In genomic region chr21:14215971-14216621, GRCh38 we compare ENCODE assay signal across 9 cellular contexts. TPM values are rescaled to one million over a fixed set of nuclear protein-coding genes. Genes with fewer than 3 reads are reported as not detected.
DNase-seq lines count a peak whose midpoint lies in the region; ATAC-seq, FAIRE-seq and TF ChIP-seq lines count a peak whose summit lies in the region.
"Had no signal": no experiment of that assay in that cellular context is flagged by ENCODE, and none has a peak within 500 bp of the region (broad histone marks: within the 10 kb centered on the region; RNA-seq: fewer than 3 reads in every experiment).

TSS of gene RBM11 (plus strand) at chr21:14216157. CDS start at chr21:14216187, 30 bp downstream.

- DNase-seq in NCI-H2029 (lab: John Stamatoyannopoulos, UW): peak; percentile 61
- no peak for DNase-seq in NCI-H2029 treated with DMSO at 0.1 percent for 48 hours (lab: John Stamatoyannopoulos, UW)
- DNase-seq in NCI-H510A treated with DMSO at 0.1 percent for 48 hours (lab: John Stamatoyannopoulos, UW): peak; percentile 53
- DNase-seq in activated CD8-positive, alpha-beta memory T cell treated with anti-CD3 and anti-CD28 coated beads for 1 hour (ENCODE audit: extremely low read depth in 1 of 2, low read depth in 1 of 2): peak; percentile 43 to 68
- peak; percentile 58 to 93 for DNase-seq in H1 (ENCODE audit: low read depth in 1 of 2, low spot score in 2 of 2)
- peak; percentile 89 for DNase-seq in mesenteric fat pad (ENCODE audit: low spot score)
- peak; percentile 51 for DNase-seq in stimulated activated CD8-positive, alpha-beta memory T cell treated with anti-CD3 and anti-CD28 coated beads, Interleukin-12 subunit alpha, Interleukin-12 subunit beta, amount 100 ng/mL, for 24 hours (ENCODE audit: extremely low read depth)
- DNase-seq: DND-41 had no signal

- no peak within 1 kb of the TSS for H3K56ac ChIP-seq in H1 (replicated peaks; ENCODE audit: insufficient read length, low read depth, low read length)

- CTCF ChIA-PET in H1 (lab: Charles Lee; ENCODE audit: partially characterized antibody): interaction anchor here (0.9 to 1.4 kb wide), 3 partner anchors 9 to 96 kb away, joined by 3 to 5 read pairs (median 5); no protein-coding TSS in a partner anchor

- H3K27ac ChIP-seq in H1 (ENCODE audit: low read depth, low read length): no peak within 1 kb of the TSS

- no peak within 1 kb of the TSS for H3K14ac ChIP-seq in H1 (ENCODE audit: insufficient read length)

- ATAC-seq in HG03064 (IDR thresholded peaks at IDR 0.05; ENCODE audit: low read depth, unreplicated experiment): peak; percentile 68

- no peak for FAIRE-seq in H1 (lab: Jason Lieb, UNC)

- H3K27me3 ChIP-seq in H1 (replicated peaks in 1 of 4; ENCODE audit: control insufficient read depth in 3 of 4, extremely low read depth in 1 of 4, insufficient read depth in 3 of 4, low read length in 3 of 4): no peaks in the 10 kb centered on the region

- peak within 1 kb of the TSS; percentile 94 for H2AFZ ChIP-seq in H1 (ENCODE audit: low read length)

- H4K8ac ChIP-seq in H1 (ENCODE audit: extremely low read depth, insufficient read depth, low read length): no peak within 1 kb of the TSS

- TF ChIP-seq CTCF in H1 (IDR thresholded peaks at IDR 0.05; ENCODE audit: control extremely low read depth in 1 of 3, insufficient read depth in 1 of 3, low read depth in 1 of 3, low read length in 3 of 3): no peak

- TF ChIP-seq EP300 in H1 (IDR thresholded peaks at IDR 0.05; ENCODE audit: borderline replicate concordance in 1 of 2, low read depth in 2 of 2, low read length in 2 of 2): no peak

- H4K5ac ChIP-seq in H1 (ENCODE audit: insufficient read length, low read depth, low read length): no peak within 1 kb of the TSS

- H3K9ac ChIP-seq in H1 (replicated peaks in 1 of 4; ENCODE audit: extremely low read depth in 1 of 4, low read depth in 3 of 4, low read length in 3 of 4): peak within 1 kb of the TSS in 2 of 4 experiments; percentile 5 to 32; a peak in 2 of 7 replicates

- POLR2A ChIA-PET in H1 (lab: Charles Lee; ENCODE audit: partially characterized antibody): interaction anchor here (0.8 kb wide), 1 partner anchor 109 kb away, joined by 3 read pairs; no protein-coding TSS in a partner anchor

- no peaks in the 10 kb centered on the region for H4K20me1 ChIP-seq in H1 (replicated peaks in 1 of 2; ENCODE audit: control insufficient read depth in 1 of 2, insufficient read depth in 2 of 2, low read length in 2 of 2)

- H2BK20ac ChIP-seq in H1 (ENCODE audit: low read length): no peak within 1 kb of the TSS

- no peaks in the 10 kb centered on the region for H3K79me2 ChIP-seq in H1 (ENCODE audit: control insufficient read depth in 1 of 2, insufficient read depth in 2 of 2, low read length in 2 of 2)

- no peak for TF ChIP-seq RAD21 in H1 (IDR thresholded peaks at IDR 0.05 in 1 of 2, conservative IDR thresholded peaks at IDR 0.05 in 1 of 2; ENCODE audit: low read depth in 2 of 2, low read length in 2 of 2)

- H3K36me3 ChIP-seq in H1 (ENCODE audit: control insufficient read depth in 2 of 4, insufficient read depth in 4 of 4, low read length in 3 of 4): no peaks in the 10 kb centered on the region

- H2BK5ac ChIP-seq in H1 (ENCODE audit: low read depth, low read length): no peak within 1 kb of the TSS; the same call in 1 of the 2 replicates

- H2BK120ac ChIP-seq in H1 (replicated peaks; ENCODE audit: low read depth, low read length): no peak within 1 kb of the TSS

- no peaks in the 10 kb centered on the region for H3K9me3 ChIP-seq in H1 (ENCODE audit: insufficient read depth in 2 of 2, low read depth in 1 of 2, low read length in 1 of 2)

- no peak within 1 kb of the TSS for H4K91ac ChIP-seq in H1 (replicated peaks; ENCODE audit: insufficient read length, low read length)

- H3K23me2 ChIP-seq in H1 (ENCODE audit: low read depth, low read length): 0 out of 2 replicates have a peak, but pooled peaks cover 2% of the 10 kb centered on the region

- WGBS in H1 (ENCODE audit: extremely low coverage in 1 of 2, insufficient coverage in 1 of 2, insufficient read length in 1 of 2, insufficient replicate concordance in 2 of 2, low coverage in 1 of 2, low lambda C conversion rate in 2 of 2, missing lambda C conversion rate in 1 of 2), 2 experiments: 1% methylated on average over 42 of the region's 54 CpGs; no CpG with 5 or more reads in 1 of the 2 experiments

- H3K23ac ChIP-seq in H1 (ENCODE audit: insufficient read length): no peak within 1 kb of the TSS

- no peaks in the 10 kb centered on the region for H3K79me1 ChIP-seq in H1 (ENCODE audit: low read depth, low read length)

- no peak within 1 kb of the TSS for H2BK15ac ChIP-seq in H1 (ENCODE audit: low read length)

- H3K4me1 ChIP-seq in H1 (replicated peaks in 1 of 4; ENCODE audit: control insufficient read depth in 3 of 4, insufficient read depth in 4 of 4, low read length in 3 of 4): no peaks in the 10 kb centered on the region

- no peak within 1 kb of the TSS for H2AK5ac ChIP-seq in H1 (ENCODE audit: low read depth, low read length)

- H3K4me3 ChIP-seq in H1 (ENCODE audit: extremely low read depth in 1 of 4, insufficient read depth in 2 of 4, low read depth in 3 of 4, low read length in 4 of 4): peak within 1 kb of the TSS; percentile 73 to 86 (median 77)

- H3K18ac ChIP-seq in H1 (ENCODE audit: extremely low read depth, low read length): no peak within 1 kb of the TSS

- no peak for TF ChIP-seq POLR2A in H1 (IDR thresholded peaks at IDR 0.05; ENCODE audit: control extremely low read depth in 1 of 2, low read depth in 2 of 2, low read length in 2 of 2)

- H3K4ac ChIP-seq in H1 (replicated peaks; ENCODE audit: insufficient read length, low read depth, low read length): no peak within 1 kb of the TSS

- peak within 1 kb of the TSS; percentile 78 to 81 for H3K4me2 ChIP-seq in H1 (ENCODE audit: insufficient read depth in 1 of 2, low read depth in 2 of 2, low read length in 2 of 2)

- no peak within 1 kb of the TSS for H2BK12ac ChIP-seq in H1 (ENCODE audit: low read depth, low read length)

TF ChIP-seq in H1, 55 proteins besides CTCF, POLR2A, EP300 and RAD21:
- TF ChIP-seq TCF12 (IDR thresholded peaks at IDR 0.05; ENCODE audit: low read depth, low read length): no peak
- TF ChIP-seq TAF1 (IDR thresholded peaks at IDR 0.05; ENCODE audit: low read depth, low read length): peak; percentile 46; the same call in 1 of the 2 replicates
- TF ChIP-seq KDM4A (IDR thresholded peaks at IDR 0.05; ENCODE audit: low read depth, low read length, severe bottlenecking): peak; percentile 86
- TF ChIP-seq CBX5 (IDR thresholded peaks at IDR 0.05; ENCODE audit: low read depth, low read length): no peak
- TF ChIP-seq RBBP5 (IDR thresholded peaks at IDR 0.05; ENCODE audit: borderline replicate concordance, low read depth, low read length): peak; percentile 57; the same call in 1 of the 2 replicates
- peak; percentile 54 for TF ChIP-seq PHF8 (conservative IDR thresholded peaks at IDR 0.05; ENCODE audit: low read depth, low read length)
- TF ChIP-seq GABPA (IDR thresholded peaks at IDR 0.05; ENCODE audit: borderline replicate concordance, insufficient read depth, low read length): no peak
- peak; percentile 37; the same call in 1 of the 2 replicates for TF ChIP-seq SP1 (IDR thresholded peaks at IDR 0.05; ENCODE audit: low read depth, low read length)
- TF ChIP-seq ATF2 (IDR thresholded peaks at IDR 0.05; ENCODE audit: low read length): no peak
- no peak for TF ChIP-seq RXRA (IDR thresholded peaks at IDR 0.05; ENCODE audit: insufficient read depth, low read depth, low read length)
- peak; percentile 83 for TF ChIP-seq ASH2L (IDR thresholded peaks at IDR 0.05; ENCODE audit: low read length)

RNA-seq across cellular contexts. Expression of gene RBM11, which starts in this region (rescaled TPM):
- total RNA-seq in H1 (2021; fragmentation: NEBNext Ultra II Directional; extraction: Animal tissue kit (Norgen Biotek cat#: 25700)): 3.9 and 5.0 TPM in 2 replicates
- 6.2 and 10.1 TPM in 2 replicates for polyA plus RNA-seq in H1 (2011; rRNA removed)
- polyA plus RNA-seq in H1 (2011; cell fraction: cytosol; rRNA removed): 7.9 TPM
- 6.3 TPM for polyA plus RNA-seq in H1 (2011; cell fraction: nucleus; rRNA removed)
- polyA plus RNA-seq in H1 (2012, experiment 1 of 2): 3.4 to 6.3 TPM (median 4.8 TPM) in 4 replicates
- 0.56 TPM for polyA plus RNA-seq in H1 (2012, experiment 2 of 2)
- polyA plus RNA-seq in H1 (2013, experiment 1 of 2): 5.3 TPM
- 3.8 TPM for polyA plus RNA-seq in H1 (2013, experiment 2 of 2)
- polyA minus RNA-seq in H1 (2011; rRNA and poly(A)+ RNA removed): 6.1 and 14.9 TPM in 2 replicates
- polyA minus RNA-seq in H1 (2011; cell fraction: cytosol; rRNA and poly(A)+ RNA removed): 2.0 TPM
- polyA minus RNA-seq in H1 (2011; cell fraction: nucleus; rRNA and poly(A)+ RNA removed): 2.6 TPM
- not detected for total RNA-seq in mesenteric fat pad

Comparison
In these comparisons a context has a peak if more than half of its experiments do, and no peak if none do; other contexts are left out.
1. Peak in DNase-seq in mesenteric fat pad; RNA of the gene not detected or under 1 TPM.